In the genomic region with DNA sequence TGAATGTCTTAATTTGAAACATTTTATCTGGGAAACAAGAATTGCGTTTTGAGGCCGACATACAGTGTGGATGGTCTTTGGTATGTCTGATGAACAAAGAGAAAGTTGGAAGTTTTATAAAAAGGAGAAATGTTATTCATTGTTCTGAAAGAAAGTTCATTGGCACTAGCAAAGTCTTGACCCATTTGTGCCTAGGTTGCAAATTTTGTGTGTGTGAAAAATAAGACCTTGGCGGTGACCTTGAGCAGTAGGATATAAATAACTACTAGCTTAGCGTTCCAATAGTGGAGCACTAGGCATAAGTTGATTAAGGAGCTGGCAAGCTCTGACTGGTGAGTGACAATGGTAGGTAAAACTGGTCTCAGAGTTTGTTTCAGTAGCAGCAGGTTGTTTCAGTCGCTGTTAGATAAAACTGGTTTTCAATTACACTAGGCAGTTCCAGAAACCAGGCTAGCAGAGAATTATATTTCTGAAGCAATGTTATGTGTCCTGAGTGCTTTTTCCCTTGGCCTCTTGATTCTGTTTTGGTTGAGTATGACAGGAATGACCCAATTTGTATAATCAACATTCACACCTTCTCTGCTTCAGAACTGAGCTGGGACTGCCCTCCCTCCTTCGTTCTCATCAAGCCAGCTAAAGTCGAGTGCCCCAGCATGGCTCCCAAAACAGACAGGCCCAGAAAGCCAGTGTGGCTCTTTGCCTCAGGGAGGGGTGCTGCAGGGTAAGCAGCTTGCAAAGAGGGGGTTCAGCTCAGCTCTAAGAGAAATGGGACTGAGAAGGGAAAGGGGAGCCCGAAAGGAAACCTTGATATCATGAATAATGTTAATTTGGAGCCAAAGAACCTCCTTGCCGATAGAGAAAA, we compare ENCODE assay signal across 2 cellular contexts.
A peak's percentile ranks its signal among the peaks of the same experiment; 100 is the strongest.
TF ChIP-seq lines count a peak whose summit lies in the region.

No MANE protein-coding gene starts in this region.

TF ChIP-seq in A549, 52 proteins besides CTCF, POLR2A, EP300 and RAD21:
- no peak for TF ChIP-seq BCL3 (IDR thresholded peaks at IDR 0.05)
- TF ChIP-seq BHLHE40 (IDR thresholded peaks at IDR 0.05; ENCODE audit: low read depth, low read length) = no peak
- no peak for TF ChIP-seq RARB (CRISPR knock-in tag; IDR thresholded peaks at IDR 0.05)
- TF ChIP-seq KDM1A (IDR thresholded peaks at IDR 0.05; ENCODE audit: low read depth) = no peak
- TF ChIP-seq GATA3 (IDR thresholded peaks at IDR 0.05; ENCODE audit: borderline replicate concordance) = no peak
- peak; percentile 34 for TF ChIP-seq MAFK (IDR thresholded peaks at IDR 0.05; ENCODE audit: partially characterized antibody)
- no peak for TF ChIP-seq ZC3H11A (IDR thresholded peaks at IDR 0.05)
- no peak for TF ChIP-seq ELK1 (IDR thresholded peaks at IDR 0.05; ENCODE audit: low read depth, low read length)

TF ChIP-seq in K562, 482 proteins besides CTCF, POLR2A, EP300 and RAD21:
- TF ChIP-seq CHAMP1 (IDR thresholded peaks at IDR 0.05) = no peak
- TF ChIP-seq ZFPM2 (CRISPR knock-in tag; IDR thresholded peaks at IDR 0.05) = no peak
- TF ChIP-seq ZNF316 (IDR thresholded peaks at IDR 0.05) = 0 out of 2 replicates have a peak, but pooled peaks have one; percentile 27
- no peak for TF ChIP-seq ZNF121 (CRISPR knock-in tag; conservative IDR thresholded peaks at IDR 0.05)
